Comparison of ENCODE assay signal across 22 cellular contexts in the genomic region with DNA sequence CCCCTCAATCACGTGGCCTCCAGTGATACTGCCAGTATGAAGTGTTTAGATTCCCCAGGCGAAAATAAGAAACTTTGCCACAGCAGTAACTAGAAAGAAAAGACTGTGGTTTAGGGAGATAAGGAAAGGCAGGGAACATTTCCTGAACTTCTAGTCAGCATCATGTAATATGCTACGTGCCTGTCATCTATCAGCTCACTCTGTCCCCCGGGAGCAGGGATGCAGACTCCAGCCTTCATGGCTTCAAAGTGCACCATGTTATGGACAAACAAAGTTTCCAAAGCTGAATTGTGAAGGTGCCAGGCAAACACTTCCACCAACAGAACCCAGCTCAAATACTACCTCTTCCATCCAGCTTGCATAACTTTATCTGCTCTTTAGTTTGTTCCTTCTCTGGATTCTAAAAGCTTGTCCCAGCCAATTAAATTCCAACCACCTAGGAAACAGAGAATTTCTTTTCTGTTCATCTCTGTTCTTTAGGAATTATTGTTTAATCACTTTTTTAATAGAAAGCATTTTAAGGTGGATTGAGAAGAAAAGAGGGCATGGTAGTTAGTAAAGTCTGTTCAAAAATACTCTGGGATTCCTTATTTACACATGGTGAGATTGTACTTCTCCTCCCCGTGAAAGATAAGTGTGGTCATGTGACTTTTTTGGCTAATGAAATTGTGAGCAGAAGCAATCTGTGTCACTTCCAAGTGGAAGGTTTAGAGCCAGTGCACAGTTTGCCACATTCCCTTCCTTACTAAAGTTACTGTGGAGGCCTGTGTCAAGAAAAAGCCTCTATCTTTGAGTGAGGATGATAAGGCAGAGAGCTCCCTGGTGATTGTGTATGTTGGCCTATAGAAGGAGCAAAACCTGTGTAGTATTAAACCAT.
"Had no signal": no experiment of that assay in that cellular context is flagged by ENCODE, and none has a peak within 500 bp of the region (broad histone marks: within the 10 kb centered on the region; RNA-seq: fewer than 3 reads in every experiment).

No MANE protein-coding gene starts in this region.

- DNase-seq: cortex of kidney; dorsolateral prefrontal cortex; effector CD8-positive, alpha-beta T cell; foreskin melanocyte; head of caudate nucleus; hypothalamus; kidney glomerular epithelial cell; left lung; naive thymus-derived CD4-positive, alpha-beta T cell; nephron progenitor cell; sigmoid colon; stimulated activated CD4-positive, alpha-beta T cell treated with anti-CD3 and anti-CD28 coated beads, Interleukin-2, amount 100 ng/mL, for 24 hours; stimulated activated CD4-positive, alpha-beta T cell treated with anti-CD3 and anti-CD28 coated beads, Interleukin-4, amount 100 ng/mL, for 4 hours; stimulated activated naive B cell treated with anti-CD40 and anti-IgM and Interleukin-4, amounts not matched to agents 10 μg/mL and 1 μg/mL and 100 μg/mL, for 72 hours; stimulated activated naive CD8-positive, alpha-beta T cell treated with anti-CD3 and anti-CD28 coated beads, Interleukin-15, amount 100 ng/mL, for 72 hours; testis; upper lobe of right lung had no signal

- H3K27me3 ChIP-seq: dorsolateral prefrontal cortex, left lung, sigmoid colon, testis, tibial nerve, upper lobe of right lung, vagina had no signal

- H3K9me3 Mint-ChIP-seq: naive thymus-derived CD4-positive, alpha-beta T cell; nephron progenitor cell; stimulated activated naive CD8-positive, alpha-beta T cell treated with anti-CD3 and anti-CD28 coated beads, Interleukin-15, amount 100 ng/mL, for 72 hours had no signal

- H3K4me1 ChIP-seq: left lung, parathyroid adenoma, prostate gland, sigmoid colon, testis, tibial nerve, upper lobe of right lung, vagina had no signal

- H3K27ac ChIP-seq: dorsolateral prefrontal cortex, left lung, parathyroid adenoma, prostate gland, sigmoid colon, skin epidermis, testis, tibial nerve, upper lobe of right lung, vagina had no signal

- H3K36me3 ChIP-seq: left lung, prostate gland, sigmoid colon, tibial nerve, upper lobe of right lung, vagina had no signal

- ATAC-seq: left lung; naive thymus-derived CD4-positive, alpha-beta T cell; stimulated activated naive B cell treated with anti-CD40 and anti-IgM and Interleukin-4, amounts not matched to agents 10 μg/mL and 1 μg/mL and 100 μg/mL, for 72 hours; stimulated activated naive CD8-positive, alpha-beta T cell treated with anti-CD3 and anti-CD28 coated beads, Interleukin-15, amount 100 ng/mL, for 72 hours; upper lobe of right lung had no signal

- H3K27ac Mint-ChIP-seq: naive thymus-derived CD4-positive, alpha-beta T cell; nephron progenitor cell; stimulated activated naive B cell treated with anti-CD40 and anti-IgM and Interleukin-4, amounts not matched to agents 10 μg/mL and 1 μg/mL and 100 μg/mL, for 72 hours; stimulated activated naive CD8-positive, alpha-beta T cell treated with anti-CD3 and anti-CD28 coated beads, Interleukin-15, amount 100 ng/mL, for 72 hours had no signal

- H3K4me1 Mint-ChIP-seq: naive thymus-derived CD4-positive, alpha-beta T cell; nephron progenitor cell; stimulated activated naive B cell treated with anti-CD40 and anti-IgM and Interleukin-4, amounts not matched to agents 10 μg/mL and 1 μg/mL and 100 μg/mL, for 72 hours; stimulated activated naive CD8-positive, alpha-beta T cell treated with anti-CD3 and anti-CD28 coated beads, Interleukin-15, amount 100 ng/mL, for 72 hours had no signal

- H3K4me3 ChIP-seq: dorsolateral prefrontal cortex, left lung, prostate gland, sigmoid colon, skin epidermis, testis, tibial nerve, upper lobe of right lung, vagina had no signal

- H3K36me3 Mint-ChIP-seq: naive thymus-derived CD4-positive, alpha-beta T cell; stimulated activated naive B cell treated with anti-CD40 and anti-IgM and Interleukin-4, amounts not matched to agents 10 μg/mL and 1 μg/mL and 100 μg/mL, for 72 hours had no signal

- H3K9me3 ChIP-seq: left lung, prostate gland, sigmoid colon, testis, tibial nerve, upper lobe of right lung, vagina had no signal

- H3K27me3 Mint-ChIP-seq: stimulated activated naive CD8-positive, alpha-beta T cell treated with anti-CD3 and anti-CD28 coated beads, Interleukin-15, amount 100 ng/mL, for 72 hours had no signal

- H3K4me3 Mint-ChIP-seq: naive thymus-derived CD4-positive, alpha-beta T cell; nephron progenitor cell; stimulated activated naive B cell treated with anti-CD40 and anti-IgM and Interleukin-4, amounts not matched to agents 10 μg/mL and 1 μg/mL and 100 μg/mL, for 72 hours; stimulated activated naive CD8-positive, alpha-beta T cell treated with anti-CD3 and anti-CD28 coated beads, Interleukin-15, amount 100 ng/mL, for 72 hours had no signal
